Comparison of ENCODE assay signal across 19 cellular contexts in genomic region chr4:185729300-185729912, GRCh38.
DNase-seq lines count a peak whose midpoint lies in the region; ATAC-seq and TF ChIP-seq lines count a peak whose summit lies in the region.
"Had no signal": no experiment of that assay in that cellular context is flagged by ENCODE, and none has a peak within 500 bp of the region (broad histone marks: within the 10 kb centered on the region; RNA-seq: fewer than 3 reads in every experiment).

No MANE protein-coding gene starts in this region.

- no peak overlapping the region for H3K4me3 ChIP-seq in stomach
- H3K4me3 ChIP-seq: SJSA1 had no signal

- H3K4me1 ChIP-seq in stomach: peaks cover 8 to 79% (median 47%) of the 10 kb centered on the region in 4 donors

- peaks cover 0 to 10% (median 4%) of the 10 kb centered on the region in 4 donors for H3K36me3 ChIP-seq in stomach
- H3K36me3 ChIP-seq: SJSA1 had no signal

- POLR2A ChIA-PET in WTC11 (lab: Charles Lee): no interaction called here

- TF ChIP-seq CTCF in WTC11 (IDR thresholded peaks at IDR 0.05) (no peak), stomach (IDR thresholded peaks at IDR 0.05) (no peak)

- WGBS in stomach, 5 donors: 73 to 88% (median 84%) methylated on average over 8 of the region's 8 CpGs

- CTCF ChIA-PET in WTC11 (lab: Charles Lee): no interaction called here

- H3K36me3 Mint-ChIP-seq in WTC11: peaks cover 21% of the 10 kb centered on the region
- H3K36me3 Mint-ChIP-seq in dendritic cell treated with granulocyte-macrophage colony-stimulating factor and Interleukin-4, amounts not matched to agents 40 ng/mL and 50 ng/mL, for 4 days (ENCODE audit: low read depth): no peaks in the 10 kb centered on the region

- H3K4me3 Mint-ChIP-seq in WTC11: no peak overlapping the region
- no peak overlapping the region for H3K4me3 Mint-ChIP-seq in dendritic cell treated with granulocyte-macrophage colony-stimulating factor and Interleukin-4, amounts not matched to agents 40 ng/mL and 50 ng/mL, for 4 days
- H3K4me3 Mint-ChIP-seq: activated CD4-positive, alpha-beta T cell treated with anti-CD3 and anti-CD28 coated beads, Interleukin-2, amount 10 ng/mL, durations not matched to agents 24 days and 14 days; central memory CD8-positive, alpha-beta T cell had no signal

- no peak for ATAC-seq in WTC11
- no peak for ATAC-seq in HG03039 (IDR thresholded peaks at IDR 0.05; ENCODE audit: unreplicated experiment)
- no peak for ATAC-seq in HG02970 (IDR thresholded peaks at IDR 0.05; ENCODE audit: low FRiP score, unreplicated experiment)

- H3K27ac ChIP-seq in stomach: peak overlapping the region in 4 of 5 donors; percentile 13 to 84 (median 68)
- H3K27ac ChIP-seq: SJSA1 had no signal

- DNase-seq in WTC11 (ENCODE audit: low spot score): no peak
- DNase-seq in inferior parietal cortex (ENCODE audit: extremely low spot score): peak; percentile 75
- DNase-seq in stomach: no peak
- no peak for DNase-seq in NCI-H1436 (lab: John Stamatoyannopoulos, UW)
- no peak for DNase-seq in activated CD4-positive, CD25-positive, alpha-beta regulatory T cell treated with anti-CD3 and anti-CD28 coated beads, Interleukin-2, amount 50 U/mL, for 72 hours
- DNase-seq: activated CD4-positive, alpha-beta T cell treated with anti-CD3 and anti-CD28 coated beads, Interleukin-2, amount 10 ng/mL, durations not matched to agents 24 days and 14 days; activated naive CD4-positive, alpha-beta T cell treated with Interleukin-2 at 50 U/mL for 16 hours; DMS 273 treated with DMSO at 0.1 percent for 48 hours; Karpas-422; NCI-H1694 treated with DMSO at 0.1 percent for 48 hours; NCI-H510A; OCI-M1; posterior cingulate gyrus; T-helper 9 cell had no signal

- intact Hi-C loops in dendritic cell treated with granulocyte-macrophage colony-stimulating factor and Interleukin-4, amounts not matched to agents 40 ng/mL and 50 ng/mL, for 4 days (cut with micrococcal nuclease): no loop called here
- intact Hi-C loops in stomach (cut with DNase I; ENCODE audit: low total_unique reads): no loop called here

- H3K27ac Mint-ChIP-seq in WTC11: peak overlapping the region; percentile 81
- peak overlapping the region; percentile 70 for H3K27ac Mint-ChIP-seq in dendritic cell treated with granulocyte-macrophage colony-stimulating factor and Interleukin-4, amounts not matched to agents 40 ng/mL and 50 ng/mL, for 4 days
- H3K27ac Mint-ChIP-seq: activated CD4-positive, alpha-beta T cell treated with anti-CD3 and anti-CD28 coated beads, Interleukin-2, amount 10 ng/mL, durations not matched to agents 24 days and 14 days had no signal

- no peaks in the 10 kb centered on the region for H3K27me3 Mint-ChIP-seq in WTC11 (ENCODE audit: low read depth)
- H3K27me3 Mint-ChIP-seq in dendritic cell treated with granulocyte-macrophage colony-stimulating factor and Interleukin-4, amounts not matched to agents 40 ng/mL and 50 ng/mL, for 4 days: peaks cover 11% of the 10 kb centered on the region
- H3K27me3 Mint-ChIP-seq: activated CD4-positive, alpha-beta T cell treated with anti-CD3 and anti-CD28 coated beads, Interleukin-2, amount 10 ng/mL, durations not matched to agents 24 days and 14 days had no signal

- no peak for TF ChIP-seq EP300 in stomach (IDR thresholded peaks at IDR 0.05)

- no peaks in the 10 kb centered on the region for H3K27me3 ChIP-seq in stomach
- H3K27me3 ChIP-seq: SJSA1 had no signal

- H3K4me1 Mint-ChIP-seq in WTC11: peaks cover 32% of the 10 kb centered on the region
- H3K4me1 Mint-ChIP-seq in dendritic cell treated with granulocyte-macrophage colony-stimulating factor and Interleukin-4, amounts not matched to agents 40 ng/mL and 50 ng/mL, for 4 days (ENCODE audit: low read depth): peaks cover 43% of the 10 kb centered on the region
- H3K4me1 Mint-ChIP-seq: activated CD4-positive, alpha-beta T cell treated with anti-CD3 and anti-CD28 coated beads, Interleukin-2, amount 10 ng/mL, durations not matched to agents 24 days and 14 days; central memory CD8-positive, alpha-beta T cell had no signal

- H3K9me3 Mint-ChIP-seq in WTC11: peaks cover 9% of the 10 kb centered on the region
- peaks cover 6% of the 10 kb centered on the region for H3K9me3 Mint-ChIP-seq in dendritic cell treated with granulocyte-macrophage colony-stimulating factor and Interleukin-4, amounts not matched to agents 40 ng/mL and 50 ng/mL, for 4 days
- H3K9me3 Mint-ChIP-seq: activated CD4-positive, alpha-beta T cell treated with anti-CD3 and anti-CD28 coated beads, Interleukin-2, amount 10 ng/mL, durations not matched to agents 24 days and 14 days; central memory CD8-positive, alpha-beta T cell had no signal

- no peak for TF ChIP-seq POLR2A in stomach (IDR thresholded peaks at IDR 0.05)

- H3K9me3 ChIP-seq in stomach: no peaks in the 10 kb centered on the region
- H3K9me3 ChIP-seq: SJSA1 had no signal

TF ChIP-seq in WTC11, 78 proteins besides CTCF, POLR2A, EP300 and RAD21:
- TF ChIP-seq AR (CRISPR knock-in tag; IDR thresholded peaks at IDR 0.05) (no peak), E2F4 (CRISPR knock-in tag; IDR thresholded peaks at IDR 0.05; ENCODE audit: borderline replicate concordance, low read depth) (no peak), SP1 (CRISPR knock-in tag; conservative IDR thresholded peaks at IDR 0.05) (no peak), JUN (CRISPR knock-in tag; IDR thresholded peaks at IDR 0.05) (no peak), ATF1 (CRISPR knock-in tag; IDR thresholded peaks at IDR 0.05) (no peak)
